1 cellular context compared by ENCODE assay signal in the genomic region with DNA sequence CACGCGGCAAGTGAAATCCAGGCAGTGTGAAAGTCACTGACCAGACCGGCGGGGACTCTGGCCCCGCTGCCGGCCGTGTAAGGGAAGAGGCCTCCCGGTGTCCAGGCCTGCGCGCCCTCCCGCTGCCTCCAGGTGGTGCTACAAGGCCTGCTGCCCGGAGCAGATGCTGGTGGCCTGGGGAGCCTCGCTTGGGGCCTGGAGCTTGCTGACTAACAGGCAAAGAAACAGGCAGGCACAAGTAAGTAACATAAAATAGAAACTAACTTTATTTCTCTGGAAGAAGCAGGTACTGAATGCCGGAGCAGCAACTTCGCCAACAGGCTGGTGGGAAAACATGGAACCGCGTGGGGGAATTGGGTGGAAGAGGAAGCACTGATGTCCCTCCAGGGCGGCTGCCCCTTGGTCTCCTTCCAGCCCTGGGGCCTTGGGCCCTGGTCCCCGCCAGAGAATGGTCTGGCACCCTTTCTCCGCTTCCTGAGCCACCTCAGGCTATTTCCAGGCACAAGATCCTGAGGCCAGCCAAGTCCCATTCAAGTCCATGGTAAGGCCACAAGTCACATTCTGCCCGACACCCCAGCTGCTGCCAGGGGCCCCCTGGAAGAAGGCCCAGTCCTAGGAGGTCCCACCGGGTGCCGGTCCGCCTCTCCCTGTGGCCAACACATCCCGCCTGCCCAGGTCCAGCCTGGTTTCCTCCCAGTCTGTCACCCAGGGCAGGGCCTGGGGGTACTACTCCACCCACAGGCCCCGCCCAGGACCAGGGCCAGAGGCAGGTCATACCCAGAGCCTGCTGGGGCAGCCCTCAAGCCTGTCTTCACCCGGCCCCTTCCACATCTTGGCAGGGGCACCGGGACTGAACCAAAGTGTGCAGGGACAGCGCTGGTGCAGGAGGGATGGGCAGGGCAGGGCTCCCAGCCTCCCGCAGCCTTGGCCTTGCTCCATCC.
TF ChIP-seq lines count a peak whose summit lies in the region.

No MANE protein-coding gene starts in this region.

TF ChIP-seq in SK-N-SH, 30 proteins besides CTCF, POLR2A, EP300 and RAD21 (continued from another document):
- TF ChIP-seq, protein P1, sequence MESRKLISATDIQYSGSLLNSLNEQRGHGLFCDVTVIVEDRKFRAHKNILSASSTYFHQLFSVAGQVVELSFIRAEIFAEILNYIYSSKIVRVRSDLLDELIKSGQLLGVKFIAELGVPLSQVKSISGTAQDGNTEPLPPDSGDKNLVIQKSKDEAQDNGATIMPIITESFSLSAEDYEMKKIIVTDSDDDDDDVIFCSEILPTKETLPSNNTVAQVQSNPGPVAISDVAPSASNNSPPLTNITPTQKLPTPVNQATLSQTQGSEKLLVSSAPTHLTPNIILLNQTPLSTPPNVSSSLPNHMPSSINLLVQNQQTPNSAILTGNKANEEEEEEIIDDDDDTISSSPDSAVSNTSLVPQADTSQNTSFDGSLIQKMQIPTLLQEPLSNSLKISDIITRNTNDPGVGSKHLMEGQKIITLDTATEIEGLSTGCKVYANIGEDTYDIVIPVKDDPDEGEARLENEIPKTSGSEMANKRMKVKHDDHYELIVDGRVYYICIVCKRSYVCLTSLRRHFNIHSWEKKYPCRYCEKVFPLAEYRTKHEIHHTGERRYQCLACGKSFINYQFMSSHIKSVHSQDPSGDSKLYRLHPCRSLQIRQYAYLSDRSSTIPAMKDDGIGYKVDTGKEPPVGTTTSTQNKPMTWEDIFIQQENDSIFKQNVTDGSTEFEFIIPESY (IDR thresholded peaks at IDR 0.05; ENCODE audit: borderline replicate concordance, low read depth) = no peak
- TF ChIP-seq MAX (IDR thresholded peaks at IDR 0.05; ENCODE audit: low read depth) = peak; percentile 49; the same call in 1 of the 2 replicates
- TF ChIP-seq TAF1 (IDR thresholded peaks at IDR 0.05; ENCODE audit: borderline replicate concordance, low read depth, low read length) = no peak
- TF ChIP-seq SMC3 (IDR thresholded peaks at IDR 0.05; ENCODE audit: low read depth, low read length) = peak; percentile 97
- no peak for TF ChIP-seq MEF2A (IDR thresholded peaks at IDR 0.05; ENCODE audit: borderline replicate concordance, low read depth)
- TF ChIP-seq TEAD4 (IDR thresholded peaks at IDR 0.05; ENCODE audit: borderline replicate concordance, insufficient read depth) = no peak
- TF ChIP-seq, protein P2, sequence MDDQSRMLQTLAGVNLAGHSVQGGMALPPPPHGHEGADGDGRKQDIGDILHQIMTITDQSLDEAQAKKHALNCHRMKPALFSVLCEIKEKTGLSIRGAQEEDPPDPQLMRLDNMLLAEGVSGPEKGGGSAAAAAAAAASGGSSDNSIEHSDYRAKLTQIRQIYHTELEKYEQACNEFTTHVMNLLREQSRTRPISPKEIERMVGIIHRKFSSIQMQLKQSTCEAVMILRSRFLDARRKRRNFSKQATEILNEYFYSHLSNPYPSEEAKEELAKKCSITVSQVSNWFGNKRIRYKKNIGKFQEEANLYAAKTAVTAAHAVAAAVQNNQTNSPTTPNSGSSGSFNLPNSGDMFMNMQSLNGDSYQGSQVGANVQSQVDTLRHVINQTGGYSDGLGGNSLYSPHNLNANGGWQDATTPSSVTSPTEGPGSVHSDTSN (IDR thresholded peaks at IDR 0.05) = no peak
- TF ChIP-seq NRF1 (IDR thresholded peaks at IDR 0.05; ENCODE audit: low read depth, low read length) = no peak
- no peak for TF ChIP-seq RCOR1 (IDR thresholded peaks at IDR 0.05; ENCODE audit: low read length)
- no peak for TF ChIP-seq SIN3A (IDR thresholded peaks at IDR 0.05; ENCODE audit: borderline replicate concordance, low read depth, low read length)
- peak; percentile 35; the same call in 1 of the 2 replicates for TF ChIP-seq TCF12 (IDR thresholded peaks at IDR 0.05)
- no peak for TF ChIP-seq CHD2 (IDR thresholded peaks at IDR 0.05; ENCODE audit: low read length, partially characterized antibody)
- TF ChIP-seq GATA2 (CRISPR knock-in tag; IDR thresholded peaks at IDR 0.05) = no peak
- TF ChIP-seq, protein P3, sequence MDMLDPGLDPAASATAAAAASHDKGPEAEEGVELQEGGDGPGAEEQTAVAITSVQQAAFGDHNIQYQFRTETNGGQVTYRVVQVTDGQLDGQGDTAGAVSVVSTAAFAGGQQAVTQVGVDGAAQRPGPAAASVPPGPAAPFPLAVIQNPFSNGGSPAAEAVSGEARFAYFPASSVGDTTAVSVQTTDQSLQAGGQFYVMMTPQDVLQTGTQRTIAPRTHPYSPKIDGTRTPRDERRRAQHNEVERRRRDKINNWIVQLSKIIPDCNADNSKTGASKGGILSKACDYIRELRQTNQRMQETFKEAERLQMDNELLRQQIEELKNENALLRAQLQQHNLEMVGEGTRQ (IDR thresholded peaks at IDR 0.05; ENCODE audit: borderline replicate concordance, low read depth, low read length) = no peak
- TF ChIP-seq, protein P4, sequence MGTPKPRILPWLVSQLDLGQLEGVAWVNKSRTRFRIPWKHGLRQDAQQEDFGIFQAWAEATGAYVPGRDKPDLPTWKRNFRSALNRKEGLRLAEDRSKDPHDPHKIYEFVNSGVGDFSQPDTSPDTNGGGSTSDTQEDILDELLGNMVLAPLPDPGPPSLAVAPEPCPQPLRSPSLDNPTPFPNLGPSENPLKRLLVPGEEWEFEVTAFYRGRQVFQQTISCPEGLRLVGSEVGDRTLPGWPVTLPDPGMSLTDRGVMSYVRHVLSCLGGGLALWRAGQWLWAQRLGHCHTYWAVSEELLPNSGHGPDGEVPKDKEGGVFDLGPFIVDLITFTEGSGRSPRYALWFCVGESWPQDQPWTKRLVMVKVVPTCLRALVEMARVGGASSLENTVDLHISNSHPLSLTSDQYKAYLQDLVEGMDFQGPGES (IDR thresholded peaks at IDR 0.05; ENCODE audit: low read depth, low read length) = no peak
- TF ChIP-seq, protein P5, sequence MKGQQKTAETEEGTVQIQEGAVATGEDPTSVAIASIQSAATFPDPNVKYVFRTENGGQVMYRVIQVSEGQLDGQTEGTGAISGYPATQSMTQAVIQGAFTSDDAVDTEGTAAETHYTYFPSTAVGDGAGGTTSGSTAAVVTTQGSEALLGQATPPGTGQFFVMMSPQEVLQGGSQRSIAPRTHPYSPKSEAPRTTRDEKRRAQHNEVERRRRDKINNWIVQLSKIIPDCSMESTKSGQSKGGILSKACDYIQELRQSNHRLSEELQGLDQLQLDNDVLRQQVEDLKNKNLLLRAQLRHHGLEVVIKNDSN (IDR thresholded peaks at IDR 0.05; ENCODE audit: borderline replicate concordance, low read depth) = no peak
- TF ChIP-seq RFX5 (IDR thresholded peaks at IDR 0.05; ENCODE audit: low read length) = no peak
- peak; percentile 44; the same call in 1 of the 2 replicates for TF ChIP-seq MXI1 (IDR thresholded peaks at IDR 0.05; ENCODE audit: low read depth, low read length)
- TF ChIP-seq FOXM1 (IDR thresholded peaks at IDR 0.05; ENCODE audit: low read depth) = no peak
- TF ChIP-seq FOXJ3 (CRISPR knock-in tag; IDR thresholded peaks at IDR 0.05) = no peak
- TF ChIP-seq ELF1 (IDR thresholded peaks at IDR 0.05) = no peak
- no peak for TF ChIP-seq RXRA (IDR thresholded peaks at IDR 0.05; ENCODE audit: borderline replicate concordance, low read depth)
